9 cellular contexts compared by ENCODE assay signal in the genomic region with DNA sequence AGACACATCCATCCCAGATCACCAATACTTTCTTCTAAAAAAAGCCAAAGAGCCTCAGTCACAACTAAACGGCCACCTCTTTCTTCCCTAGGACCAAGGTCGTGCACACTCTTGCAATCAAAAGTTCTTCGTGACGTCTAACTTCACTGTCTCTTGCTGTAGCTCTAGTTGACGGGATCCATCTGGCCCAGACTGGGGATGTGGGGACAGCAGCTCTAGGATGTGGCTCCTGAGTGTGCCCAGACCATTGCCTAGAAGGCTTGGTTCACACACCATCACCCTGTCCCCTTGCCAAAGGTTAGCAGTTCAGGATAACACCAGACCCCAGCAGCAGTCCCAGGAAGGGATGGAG.
DNase-seq lines count a peak whose midpoint lies in the region; ATAC-seq and TF ChIP-seq lines count a peak whose summit lies in the region.
"Had no signal": no experiment of that assay in that cellular context is flagged by ENCODE, and none has a peak within 500 bp of the region (broad histone marks: within the 10 kb centered on the region; RNA-seq: fewer than 3 reads in every experiment).

No MANE protein-coding gene starts in this region.

- no peak for DNase-seq in adipocyte (ENCODE audit: low read depth)
- DNase-seq in left cardiac atrium: peak; percentile 37
- peak; percentile 60 for DNase-seq in osteoblast (ENCODE audit: insufficient read length, low spot score, missing footprints)
- no peak for DNase-seq in transverse colon
- DNase-seq in NCI-H1436 (lab: John Stamatoyannopoulos, UW): no peak
- DNase-seq in pons (ENCODE audit: low spot score): no peak
- DNase-seq in NCI-H748 (lab: John Stamatoyannopoulos, UW; ENCODE audit: unreplicated experiment): no peak
- DNase-seq in left lobe of liver (ENCODE audit: low spot score): no peak
- DNase-seq: CD4-positive, alpha-beta memory T cell had no signal

- no peaks in the 10 kb centered on the region for H3K9me3 ChIP-seq in adipocyte (ENCODE audit: control insufficient read depth, low read length)
- no peaks in the 10 kb centered on the region for H3K9me3 ChIP-seq in osteoblast (ENCODE audit: low read depth, low read length)
- no peaks in the 10 kb centered on the region for H3K9me3 ChIP-seq in transverse colon

- H3K36me3 ChIP-seq in adipocyte (ENCODE audit: control insufficient read depth, insufficient read depth, low read length, severe bottlenecking): peaks cover 70% of the 10 kb centered on the region
- peaks cover 28% of the 10 kb centered on the region for H3K36me3 ChIP-seq in osteoblast (ENCODE audit: insufficient read depth, low read length)
- no peaks in the 10 kb centered on the region for H3K36me3 ChIP-seq in transverse colon

- no peak overlapping the region for H3K4me2 ChIP-seq in osteoblast (ENCODE audit: insufficient read depth, low read length)

- ATAC-seq in left cardiac atrium (no peak), left lobe of liver (no peak)

- peak overlapping the region; percentile 77 for H3K27ac ChIP-seq in osteoblast (ENCODE audit: low read depth, low read length)
- peak overlapping the region; percentile 85 to 95 (median 89) for H3K27ac ChIP-seq in transverse colon

- H3K27me3 ChIP-seq in adipocyte (replicated peaks; ENCODE audit: control insufficient read depth, insufficient read depth, low read length): no peaks in the 10 kb centered on the region
- no peaks in the 10 kb centered on the region for H3K27me3 ChIP-seq in osteoblast (ENCODE audit: insufficient read depth, low read length)
- H3K27me3 ChIP-seq in transverse colon: no peaks in the 10 kb centered on the region

- peaks cover 80% of the 10 kb centered on the region for H3K4me1 ChIP-seq in adipocyte (ENCODE audit: control insufficient read depth, insufficient read depth, low read length)
- H3K4me1 ChIP-seq in osteoblast (ENCODE audit: insufficient read depth, low read length): peaks cover 41% of the 10 kb centered on the region
- peaks cover 43 to 97% (median 74%) of the 10 kb centered on the region in 4 donors for H3K4me1 ChIP-seq in transverse colon

- WGBS in transverse colon (ENCODE audit: low coverage in 1 of 2), 2 donors: 49 to 86% methylated on average over 1 to 5 of the region's 5 CpGs

- TF ChIP-seq CTCF in osteoblast (IDR thresholded peaks at IDR 0.05; ENCODE audit: extremely low read depth, low read depth, low read length) (no peak), transverse colon (IDR thresholded peaks at IDR 0.05) (no peak)

- no peak for TF ChIP-seq POLR2A in transverse colon (IDR thresholded peaks at IDR 0.05)

- intact Hi-C loops in left cardiac atrium (cut with DNase I) (loop anchor here (5.0 kb wide), 1 partner anchor 38 kb away; no protein-coding TSS in a partner anchor), transverse colon (cut with DNase I; ENCODE audit: low total_unique reads) (no loop called here)

- H3K79me2 ChIP-seq in osteoblast (ENCODE audit: insufficient read depth, low read length): peaks cover 22% of the 10 kb centered on the region

- no peak overlapping the region for H3K4me3 ChIP-seq in adipocyte (ENCODE audit: low read length)
- H3K4me3 ChIP-seq in osteoblast (ENCODE audit: insufficient read depth, low read length): no peak overlapping the region
- no peak overlapping the region for H3K4me3 ChIP-seq in transverse colon

- H3K9ac ChIP-seq in adipocyte (ENCODE audit: low read length): peak overlapping the region; percentile 76

- no peak for TF ChIP-seq EP300 in transverse colon (IDR thresholded peaks at IDR 0.05; ENCODE audit: low read depth)

- peaks cover 55% of the 10 kb centered on the region for H4K20me1 ChIP-seq in osteoblast (ENCODE audit: insufficient read depth, low read length)

- in situ Hi-C loops in transverse colon (cut with MboI; ENCODE audit: low pct_ligation_motif_present in 1 of 4, low pct_unique_long_range_greater_than_20kb in 1 of 4, low sequenced_read_pairs in 3 of 4): loop anchor here in 1 of 4 donors (10.0 kb wide), 1 partner anchor 80 kb away; no protein-coding TSS in a partner anchor

- no peak overlapping the region for H2AFZ ChIP-seq in osteoblast (ENCODE audit: low read length)

Comparison
In these comparisons a context has a peak if more than half of its experiments do, and no peak if none do; other contexts are left out.
1. DNase-seq: peak in left cardiac atrium (single experiment) and osteoblast (single experiment); none in adipocyte (single experiment), transverse colon (single experiment), NCI-H1436 (single experiment), pons (single experiment), NCI-H748 (single experiment) and left lobe of liver (single experiment).